Comparison of ENCODE assay signal across 1 cellular context in the genomic region with DNA sequence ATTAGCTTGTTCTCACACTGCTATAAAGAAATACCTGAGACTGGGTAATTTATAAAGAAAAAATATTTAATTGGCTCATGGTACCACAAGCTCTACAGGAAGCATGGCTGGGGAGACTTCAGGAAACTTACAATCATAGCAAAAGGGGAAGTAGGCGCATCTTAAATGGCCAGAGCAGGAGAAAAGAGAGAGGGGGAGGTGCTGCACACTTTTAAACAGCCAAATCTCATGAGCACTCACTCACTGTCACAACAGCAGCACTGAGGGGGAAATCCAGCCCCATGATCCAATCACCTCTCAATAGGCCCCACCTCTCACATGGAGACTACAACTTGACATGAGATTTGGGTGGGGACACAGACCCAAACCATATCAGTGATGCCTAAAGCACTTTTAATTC.
TF ChIP-seq lines count a peak whose summit lies in the region.

No MANE protein-coding gene starts in this region.

TF ChIP-seq in IMR-90, 13 proteins besides CTCF, POLR2A, EP300 and RAD21 (continued from another document):
- TF ChIP-seq, protein P1, sequence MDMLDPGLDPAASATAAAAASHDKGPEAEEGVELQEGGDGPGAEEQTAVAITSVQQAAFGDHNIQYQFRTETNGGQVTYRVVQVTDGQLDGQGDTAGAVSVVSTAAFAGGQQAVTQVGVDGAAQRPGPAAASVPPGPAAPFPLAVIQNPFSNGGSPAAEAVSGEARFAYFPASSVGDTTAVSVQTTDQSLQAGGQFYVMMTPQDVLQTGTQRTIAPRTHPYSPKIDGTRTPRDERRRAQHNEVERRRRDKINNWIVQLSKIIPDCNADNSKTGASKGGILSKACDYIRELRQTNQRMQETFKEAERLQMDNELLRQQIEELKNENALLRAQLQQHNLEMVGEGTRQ (IDR thresholded peaks at IDR 0.05; ENCODE audit: low read depth, low read length) = no peak
- TF ChIP-seq CHD1 (IDR thresholded peaks at IDR 0.05; ENCODE audit: low read depth, low read length) = no peak
